26 cellular contexts compared by ENCODE assay signal in genomic region chr6:21771626-21772320, GRCh38.
DNase-seq lines count a peak whose midpoint lies in the region; ATAC-seq, FAIRE-seq and TF ChIP-seq lines count a peak whose summit lies in the region.
"Had no signal": no experiment of that assay in that cellular context is flagged by ENCODE, and none has a peak within 500 bp of the region (broad histone marks: within the 10 kb centered on the region; RNA-seq: fewer than 3 reads in every experiment).

No MANE protein-coding gene starts in this region.

- no peak overlapping the region; the same call in 1 of the 2 replicates for H3K18ac ChIP-seq in H1 (ENCODE audit: extremely low read depth, low read length)

- no peak overlapping the region for H3K4ac ChIP-seq in H1 (replicated peaks; ENCODE audit: insufficient read length, low read depth, low read length)

- no peak overlapping the region for H2BK12ac ChIP-seq in H1 (ENCODE audit: low read depth, low read length)

- in situ Hi-C loops in mammary epithelial cell (cut with MboI; ENCODE audit: low sequenced_read_pairs in 2 of 2), result no loop called here

- TF ChIP-seq POLR2A in breast epithelium (IDR thresholded peaks at IDR 0.05) (no peak), H1 (IDR thresholded peaks at IDR 0.05; ENCODE audit: control extremely low read depth in 1 of 2, low read depth in 2 of 2, low read length in 2 of 2) (no peak)

- H2BK5ac ChIP-seq in H1 (ENCODE audit: low read depth, low read length), result peak overlapping the region; percentile 62; the same call in 1 of the 2 replicates

- H3K4me1 ChIP-seq in mammary epithelial cell (ENCODE audit: insufficient read depth, low read length) (peaks cover 23% of the 10 kb centered on the region), breast epithelium (no peaks in the 10 kb centered on the region), H1 (replicated peaks in 1 of 4; ENCODE audit: control insufficient read depth in 3 of 4, insufficient read depth in 4 of 4, low read length in 3 of 4) (peaks cover 10 to 30% (median 27%) of the 10 kb centered on the region in 4 experiments), mesodermal cell (ENCODE audit: control insufficient read depth, insufficient read depth, low read length, poor library complexity, severe bottlenecking) (peaks cover 39% of the 10 kb centered on the region), smooth muscle cell (ENCODE audit: low read depth) (peaks cover 56% of the 10 kb centered on the region), tibial artery (peaks cover 0 to 48% (median 10%) of the 10 kb centered on the region in 4 donors)

- POLR2A ChIA-PET in H1 (lab: Charles Lee; ENCODE audit: partially characterized antibody), result interaction anchor here (0.7 to 1.4 kb wide), 3 partner anchors 11 to 178 kb away, joined by 3 to 4 read pairs (median 3); partner anchors contain the start of gene SOX4

- no peak overlapping the region for H2BK20ac ChIP-seq in H1 (ENCODE audit: low read length)

- no peak for TF ChIP-seq EP300 in H1 (IDR thresholded peaks at IDR 0.05; ENCODE audit: borderline replicate concordance in 1 of 2, low read depth in 2 of 2, low read length in 2 of 2)

- no peak overlapping the region for H4K5ac ChIP-seq in H1 (ENCODE audit: insufficient read length, low read depth, low read length)

- dilution Hi-C loops in mammary epithelial cell (cut with HindIII; ENCODE audit: low sequenced_read_pairs), result no loop called here

- H2BK120ac ChIP-seq in H1 (replicated peaks; ENCODE audit: low read depth, low read length), result no peak overlapping the region

- no peak overlapping the region for H2AK5ac ChIP-seq in H1 (ENCODE audit: low read depth, low read length)

- no TSS peak for BruUV-seq in mammary epithelial cell (replicated peaks; lab: Mats Ljungman, UMichigan)

- H3K36me3 ChIP-seq in mammary epithelial cell (ENCODE audit: insufficient read depth, low read length) (no peaks in the 10 kb centered on the region), breast epithelium (no peaks in the 10 kb centered on the region), H1 (ENCODE audit: control insufficient read depth in 2 of 4, insufficient read depth in 4 of 4, low read length in 3 of 4) (no peaks in the 10 kb centered on the region; a peak in 1 of 8 replicates), mesodermal cell (ENCODE audit: control insufficient read depth, insufficient read depth, low read length) (no peaks in the 10 kb centered on the region), smooth muscle cell (ENCODE audit: low read depth) (no peaks in the 10 kb centered on the region), tibial artery (no peaks in the 10 kb centered on the region)
- H3K36me3 ChIP-seq: esophagus muscularis mucosa, HAP-1, right atrium auricular region, tibial nerve had no signal

- no peak overlapping the region for H4K8ac ChIP-seq in H1 (ENCODE audit: extremely low read depth, insufficient read depth, low read length)

- no peak overlapping the region for H4K91ac ChIP-seq in H1 (replicated peaks; ENCODE audit: insufficient read length, low read length)

- DNase-seq in mammary epithelial cell (no peak), breast epithelium (ENCODE audit: low spot score in 2 of 2) (no peak), H1 (ENCODE audit: low read depth in 1 of 2, low spot score in 2 of 2) (no peak), smooth muscle cell (lab: John Stamatoyannopoulos, UW; ENCODE audit: unreplicated experiment) (no peak), tibial artery (no peak)
- DNase-seq in activated CD4-positive, CD25-positive, alpha-beta regulatory T cell treated with anti-CD3 and anti-CD28 coated beads, Interleukin-2, amount 50 U/mL, for 72 hours, result no peak
- DNase-seq: activated naive CD4-positive, alpha-beta T cell treated with anti-CD3 and anti-CD28 coated beads, Interleukin-2, amount 50 U/mL, for 16 hours; activated T-cell treated with anti-CD3 and anti-CD28 coated beads, Interleukin-2, amount 50 U/mL, for 72 hours; CD8-positive, alpha-beta memory T cell; DMS153; effector CD4-positive, alpha-beta T cell; Karpas-422; NCI-H1694 treated with DMSO at 0.1 percent for 48 hours; occipital lobe; stimulated activated naive CD8-positive, alpha-beta T cell treated with anti-CD3 and anti-CD28 coated beads, Interleukin-15, amount 100 ng/mL, for 72 hours had no signal

- WGBS in mammary epithelial cell (ENCODE audit: low coverage, missing lambda C conversion rate), result 43% methylated on average over 4 of the region's 4 CpGs
- WGBS in H1 (ENCODE audit: extremely low coverage in 1 of 2, insufficient coverage in 1 of 2, insufficient read length in 1 of 2, insufficient replicate concordance in 2 of 2, low coverage in 1 of 2, low lambda C conversion rate in 2 of 2, missing lambda C conversion rate in 1 of 2), 2 experiments, result 60% methylated on average over 4 of the region's 4 CpGs; no CpG with 5 or more reads in 1 of the 2 experiments
- 31 to 36% methylated on average over 3 of the region's 4 CpGs for WGBS in mesodermal cell (ENCODE audit: insufficient coverage in 2 of 2), 2 experiments
- WGBS in smooth muscle cell (ENCODE audit: low lambda C conversion rate), result 54% methylated on average over 4 of the region's 4 CpGs

- CTCF ChIA-PET in mammary epithelial cell (lab: Charles Lee; ENCODE audit: low non-redundant PET), result no interaction called here
- CTCF ChIA-PET in H1 (lab: Charles Lee; ENCODE audit: partially characterized antibody), result no interaction called here

- no peak for FAIRE-seq in H1 (lab: Jason Lieb, UNC)
- FAIRE-seq: G401.6, GM18507 had no signal

- H3K4me2 ChIP-seq in mammary epithelial cell (ENCODE audit: insufficient read depth, low read depth, low read length) (no peak overlapping the region), H1 (ENCODE audit: insufficient read depth in 1 of 2, low read depth in 2 of 2, low read length in 2 of 2) (peak overlapping the region; percentile 8 to 14; a peak in 1 of 4 replicates), smooth muscle cell (peak overlapping the region; percentile 61)

- no peaks in the 10 kb centered on the region for H3K79me2 ChIP-seq in mammary epithelial cell (ENCODE audit: insufficient read depth, low read length)
- peaks cover 3 to 82% of the 10 kb centered on the region in 2 experiments; a peak in 3 of 4 replicates for H3K79me2 ChIP-seq in H1 (ENCODE audit: control insufficient read depth in 1 of 2, insufficient read depth in 2 of 2, low read length in 2 of 2)
- H3K79me2 ChIP-seq in smooth muscle cell (ENCODE audit: low read depth), result no peaks in the 10 kb centered on the region

- H3K9ac ChIP-seq in mammary epithelial cell (ENCODE audit: insufficient read depth, low read length) (no peak overlapping the region), H1 (replicated peaks in 1 of 4; ENCODE audit: extremely low read depth in 1 of 4, low read depth in 3 of 4, low read length in 3 of 4) (no peak overlapping the region), smooth muscle cell (ENCODE audit: low read depth) (no peak overlapping the region)

- H3F3A ChIP-seq in smooth muscle cell (ENCODE audit: low read depth), result peaks cover 21% of the 10 kb centered on the region

- H3K14ac ChIP-seq in H1 (ENCODE audit: insufficient read length), result no peak overlapping the region

- ATAC-seq in HG02678 (IDR thresholded peaks at IDR 0.05; ENCODE audit: unreplicated experiment), result no peak
- ATAC-seq: activated CD4-positive, CD25-positive, alpha-beta regulatory T cell treated with anti-CD3 and anti-CD28 coated beads, Interleukin-2, amount 50 U/mL, for 24 hours; activated T-cell treated with anti-CD3 and anti-CD28 coated beads, Interleukin-2, amount 50 U/mL, for 72 hours; left lobe of liver; stimulated activated naive CD8-positive, alpha-beta T cell treated with anti-CD3 and anti-CD28 coated beads, Interleukin-15, amount 100 ng/mL, for 72 hours had no signal

- intact Hi-C loops in mammary epithelial cell (cut with micrococcal nuclease) (no loop called here), breast epithelium (cut with DNase I; ENCODE audit: low total_unique reads) (no loop called here), tibial artery (cut with DNase I; ENCODE audit: low total_unique reads) (no loop called here)

- H3K27me3 ChIP-seq in mammary epithelial cell (ENCODE audit: insufficient read depth, low read length) (no peaks in the 10 kb centered on the region), breast epithelium (no peaks in the 10 kb centered on the region), H1 (replicated peaks in 1 of 4; ENCODE audit: control insufficient read depth in 3 of 4, extremely low read depth in 1 of 4, insufficient read depth in 3 of 4, low read length in 3 of 4) (no peaks in the 10 kb centered on the region), smooth muscle cell (ENCODE audit: low read depth) (no peaks in the 10 kb centered on the region), tibial artery (no peaks in the 10 kb centered on the region)
- H3K27me3 ChIP-seq: esophagus muscularis mucosa, right atrium auricular region, tibial nerve had no signal

- H3K79me1 ChIP-seq in H1 (ENCODE audit: low read depth, low read length), result peaks cover 11% of the 10 kb centered on the region

- no peaks in the 10 kb centered on the region for H4K20me1 ChIP-seq in mammary epithelial cell (ENCODE audit: insufficient read depth, low read length)
- H4K20me1 ChIP-seq in H1 (replicated peaks in 1 of 2; ENCODE audit: control insufficient read depth in 1 of 2, insufficient read depth in 2 of 2, low read length in 2 of 2), result peaks cover 4 to 6% of the 10 kb centered on the region in 2 experiments
- no peaks in the 10 kb centered on the region for H4K20me1 ChIP-seq in smooth muscle cell (ENCODE audit: low read depth)

- no peak overlapping the region for H3K4me3 ChIP-seq in mammary epithelial cell (replicated peaks in 1 of 3; ENCODE audit: insufficient read depth in 1 of 3, low read depth in 2 of 3, low read length in 3 of 3)
- H3K4me3 ChIP-seq in breast epithelium, result no peak overlapping the region
- H3K4me3 ChIP-seq in H1 (ENCODE audit: extremely low read depth in 1 of 4, insufficient read depth in 2 of 4, low read depth in 3 of 4, low read length in 4 of 4), result no peak overlapping the region
- H3K4me3 ChIP-seq in mesodermal cell (ENCODE audit: extremely low read depth, insufficient read depth, low read length, poor library complexity, severe bottlenecking), result no peak overlapping the region
- H3K4me3 ChIP-seq in smooth muscle cell, result no peak overlapping the region
- H3K4me3 ChIP-seq in tibial artery, result no peak overlapping the region
- H3K4me3 ChIP-seq: esophagus muscularis mucosa, HAP-1, right atrium auricular region, tibial nerve had no signal

- no peak overlapping the region for H3K27ac ChIP-seq in mammary epithelial cell (ENCODE audit: insufficient read depth, low read depth, low read length)
- H3K27ac ChIP-seq in breast epithelium, result no peak overlapping the region
- H3K27ac ChIP-seq in H1 (ENCODE audit: low read depth, low read length), result peak overlapping the region; percentile 22; the same call in 1 of the 2 replicates
- peak overlapping the region; percentile 52 for H3K27ac ChIP-seq in mesodermal cell (ENCODE audit: low read depth, low read length, severe bottlenecking)
- H3K27ac ChIP-seq in smooth muscle cell (ENCODE audit: low read depth), result no peak overlapping the region
- no peak overlapping the region for H3K27ac ChIP-seq in tibial artery
- H3K27ac ChIP-seq: 22Rv1, esophagus muscularis mucosa, right atrium auricular region, tibial nerve had no signal

- no peak for TF ChIP-seq CTCF in mammary epithelial cell (conservative IDR thresholded peaks at IDR 0.05 in 1 of 2, IDR thresholded peaks at IDR 0.05 in 1 of 2; ENCODE audit: extremely low read depth in 1 of 2, insufficient read depth in 1 of 2, low read depth in 1 of 2, low read length in 2 of 2)
- TF ChIP-seq CTCF in breast epithelium (IDR thresholded peaks at IDR 0.05), result no peak
- no peak for TF ChIP-seq CTCF in H1 (IDR thresholded peaks at IDR 0.05; ENCODE audit: control extremely low read depth in 1 of 3, insufficient read depth in 1 of 3, low read depth in 1 of 3, low read length in 3 of 3)
- TF ChIP-seq CTCF in smooth muscle cell (IDR thresholded peaks at IDR 0.05; ENCODE audit: borderline replicate concordance, insufficient read depth, poor library complexity, severe bottlenecking), result no peak
- no peak for TF ChIP-seq CTCF in tibial artery (IDR thresholded peaks at IDR 0.05)

- no peak overlapping the region for H3K23ac ChIP-seq in H1 (ENCODE audit: insufficient read length)

- TF ChIP-seq RAD21 in H1 (IDR thresholded peaks at IDR 0.05 in 1 of 2, conservative IDR thresholded peaks at IDR 0.05 in 1 of 2; ENCODE audit: low read depth in 2 of 2, low read length in 2 of 2), result no peak

- H3K23me2 ChIP-seq in H1 (ENCODE audit: low read depth, low read length), result no peaks in the 10 kb centered on the region; the same call in 1 of the 2 replicates

- peak overlapping the region; percentile 22; the same call in 1 of the 2 replicates for H2BK15ac ChIP-seq in H1 (ENCODE audit: low read length)

- no peak overlapping the region for H3K56ac ChIP-seq in H1 (replicated peaks; ENCODE audit: insufficient read length, low read depth, low read length)

- H2AFZ ChIP-seq in mammary epithelial cell (ENCODE audit: low read depth, low read length) (peak overlapping the region; percentile 64), H1 (ENCODE audit: low read length) (no peak overlapping the region), smooth muscle cell (ENCODE audit: low read depth) (no peak overlapping the region)

- H3K9me3 ChIP-seq in mammary epithelial cell (replicated peaks; ENCODE audit: insufficient read depth, low read length), result no peaks in the 10 kb centered on the region
- H3K9me3 ChIP-seq in breast epithelium, result no peaks in the 10 kb centered on the region
- H3K9me3 ChIP-seq in H1 (ENCODE audit: insufficient read depth in 2 of 2, low read depth in 1 of 2, low read length in 1 of 2), result no peaks in the 10 kb centered on the region
- H3K9me3 ChIP-seq in mesodermal cell (ENCODE audit: control insufficient read depth, low read length), result no peaks in the 10 kb centered on the region
- no peaks in the 10 kb centered on the region for H3K9me3 ChIP-seq in smooth muscle cell (replicated peaks; ENCODE audit: low read depth)
- H3K9me3 ChIP-seq in tibial artery, result no peaks in the 10 kb centered on the region
- H3K9me3 ChIP-seq: esophagus muscularis mucosa, HAP-1, right atrium auricular region, tibial nerve had no signal

Comparison
In these comparisons a context has a peak if more than half of its experiments do, and no peak if none do; other contexts are left out.
1. H3K27ac ChIP-seq: peak in H1 (single experiment) and mesodermal cell (single experiment); none in mammary epithelial cell (single experiment), breast epithelium (0 of 2), smooth muscle cell (single experiment) and tibial artery (0 of 2).